ENCODE assay signal across 6 cellular contexts in genomic region chr14:99941211-99941610, GRCh38.
"Had no signal": no experiment of that assay in that cellular context is flagged by ENCODE, and none has a peak within 500 bp of the region (broad histone marks: within the 10 kb centered on the region; RNA-seq: fewer than 3 reads in every experiment).

No MANE protein-coding gene starts in this region.

- DNase-seq: IMR-90, KBM-7, KG1 had no signal

- H3K4me2 ChIP-seq: KMS-11 had no signal

- H3K4me3 ChIP-seq: K562 had no signal

- H3K27ac ChIP-seq: HL-60, KMS-11 had no signal

- ATAC-seq: K562 had no signal

- H3K9ac ChIP-seq: KMS-11 had no signal

- FAIRE-seq: K562 had no signal
